ENCODE assay signal across 8 cellular contexts in the genomic region with DNA sequence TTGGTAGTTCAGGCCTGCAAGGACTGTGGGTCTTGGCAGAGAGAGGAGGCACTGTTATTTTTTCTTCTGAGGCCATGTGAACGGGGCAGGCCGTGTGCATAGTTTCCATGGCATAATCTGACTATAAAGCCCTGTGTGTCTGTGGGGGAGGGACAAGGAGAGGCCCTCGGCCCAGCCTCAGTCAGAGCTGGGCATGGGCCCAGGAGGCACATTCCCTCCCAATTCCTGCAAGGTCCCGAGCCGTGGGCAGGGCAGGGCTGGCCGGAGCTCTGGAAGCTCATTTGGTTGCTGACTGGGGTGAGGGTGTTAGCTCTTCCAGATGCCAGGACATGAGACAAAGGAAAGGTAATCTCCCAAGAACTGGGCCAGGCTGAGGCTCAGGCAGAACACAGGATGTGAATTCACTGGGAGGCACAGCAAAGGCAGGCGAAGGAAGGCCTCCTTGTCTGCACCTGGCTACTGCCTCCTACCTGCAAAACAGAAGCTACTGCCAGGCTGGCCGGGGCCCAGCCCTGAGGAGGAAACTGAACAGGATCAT. TPM values are rescaled to one million over a fixed set of nuclear protein-coding genes. Genes with fewer than 3 reads are reported as not detected.
A peak's percentile ranks its signal among the peaks of the same experiment; 100 is the strongest.
DNase-seq lines count a peak whose midpoint lies in the region; ATAC-seq, FAIRE-seq and TF ChIP-seq lines count a peak whose summit lies in the region.

No MANE protein-coding gene starts in this region.

- no peak for TF ChIP-seq CTCF in colonic mucosa (IDR thresholded peaks at IDR 0.05)
- no peak for TF ChIP-seq CTCF in smooth muscle cell (IDR thresholded peaks at IDR 0.05; ENCODE audit: borderline replicate concordance, insufficient read depth, poor library complexity, severe bottlenecking)

- peak overlapping the region; percentile 55 for H3K27ac ChIP-seq in colonic mucosa
- H3K27ac ChIP-seq in smooth muscle cell (ENCODE audit: low read depth) = peak overlapping the region; percentile 66

- H3K9me3 ChIP-seq in colonic mucosa = no peaks in the 10 kb centered on the region
- H3K9me3 ChIP-seq in smooth muscle cell (replicated peaks; ENCODE audit: low read depth) = no peaks in the 10 kb centered on the region

- peak; percentile 88 for FAIRE-seq in HTR-8/SVneo (lab: Jason Lieb, UNC)

- no peaks in the 10 kb centered on the region for H3K79me2 ChIP-seq in smooth muscle cell (ENCODE audit: low read depth)

- H2AFZ ChIP-seq in smooth muscle cell (ENCODE audit: low read depth) = no peak overlapping the region

- no peak for ATAC-seq in HG03457 (IDR thresholded peaks at IDR 0.05; ENCODE audit: unreplicated experiment)

- H4K20me1 ChIP-seq in smooth muscle cell (ENCODE audit: low read depth) = no peaks in the 10 kb centered on the region

- H3K27me3 ChIP-seq in colonic mucosa = no peaks in the 10 kb centered on the region
- no peaks in the 10 kb centered on the region for H3K27me3 ChIP-seq in smooth muscle cell (ENCODE audit: low read depth)

- H3K4me2 ChIP-seq in smooth muscle cell = peak overlapping the region; percentile 72

- intact Hi-C loops in colonic mucosa (cut with DNase I) = no loop called here

- in situ Hi-C loops in KBM-7 (cut with MboI; ENCODE audit: low pct_unique_long_range_greater_than_20kb, low sequenced_read_pairs) = no loop called here

- no peak overlapping the region for H3K4me3 ChIP-seq in colonic mucosa
- H3K4me3 ChIP-seq in smooth muscle cell = no peak overlapping the region

- 38% methylated on average over 8 of the region's 8 CpGs for WGBS in smooth muscle cell (ENCODE audit: low lambda C conversion rate)

- no peaks in the 10 kb centered on the region for H3K36me3 ChIP-seq in colonic mucosa
- no peaks in the 10 kb centered on the region for H3K36me3 ChIP-seq in smooth muscle cell (ENCODE audit: low read depth)

- H3K4me1 ChIP-seq in colonic mucosa (no peaks in the 10 kb centered on the region), smooth muscle cell (ENCODE audit: low read depth) (peaks cover 21% of the 10 kb centered on the region)

- DNase-seq in HTR-8/SVneo (ENCODE audit: insufficient read length, low spot score) (no peak), colonic mucosa (peak; percentile 67), kidney tubule cell (ENCODE audit: low spot score) (peak; percentile 82), smooth muscle cell (lab: John Stamatoyannopoulos, UW; ENCODE audit: unreplicated experiment) (peak; percentile 62), germinal center (ENCODE audit: low spot score) (no peak), NK-92 (lab: John Stamatoyannopoulos, UW; ENCODE audit: unreplicated experiment) (no peak), KBM-7 (no peak)

- H3F3A ChIP-seq in smooth muscle cell (ENCODE audit: low read depth) = peaks cover 20% of the 10 kb centered on the region

- peak overlapping the region in 1 of 2 donors; percentile 64 for H3K9ac ChIP-seq in colonic mucosa (ENCODE audit: low read depth in 2 of 2, low read length in 2 of 2)
- H3K9ac ChIP-seq in smooth muscle cell (ENCODE audit: low read depth) = no peak overlapping the region

RNA-seq across cellular contexts. Expression of gene PLEKHG3, which starts 22.0 kb away (rescaled TPM):
- total RNA-seq in colonic mucosa (100 to 1,000 TPM in 1 of 2 donors, 10 to 100 TPM in 1; 78.8 to 106 TPM), smooth muscle cell (15.6 and 17.6 TPM in 2 replicates)
- polyA plus RNA-seq in smooth muscle cell = 18.3 and 21.9 TPM in 2 replicates

Comparison
In these comparisons a context has a peak if more than half of its experiments do, and no peak if none do; other contexts are left out.
1. DNase-seq: peak in colonic mucosa (single experiment), kidney tubule cell (single experiment) and smooth muscle cell (single experiment); none in HTR-8/SVneo (single experiment), germinal center (single experiment), NK-92 (single experiment) and KBM-7 (single experiment).